ENCODE assay signal across 8 cellular contexts in the genomic region with DNA sequence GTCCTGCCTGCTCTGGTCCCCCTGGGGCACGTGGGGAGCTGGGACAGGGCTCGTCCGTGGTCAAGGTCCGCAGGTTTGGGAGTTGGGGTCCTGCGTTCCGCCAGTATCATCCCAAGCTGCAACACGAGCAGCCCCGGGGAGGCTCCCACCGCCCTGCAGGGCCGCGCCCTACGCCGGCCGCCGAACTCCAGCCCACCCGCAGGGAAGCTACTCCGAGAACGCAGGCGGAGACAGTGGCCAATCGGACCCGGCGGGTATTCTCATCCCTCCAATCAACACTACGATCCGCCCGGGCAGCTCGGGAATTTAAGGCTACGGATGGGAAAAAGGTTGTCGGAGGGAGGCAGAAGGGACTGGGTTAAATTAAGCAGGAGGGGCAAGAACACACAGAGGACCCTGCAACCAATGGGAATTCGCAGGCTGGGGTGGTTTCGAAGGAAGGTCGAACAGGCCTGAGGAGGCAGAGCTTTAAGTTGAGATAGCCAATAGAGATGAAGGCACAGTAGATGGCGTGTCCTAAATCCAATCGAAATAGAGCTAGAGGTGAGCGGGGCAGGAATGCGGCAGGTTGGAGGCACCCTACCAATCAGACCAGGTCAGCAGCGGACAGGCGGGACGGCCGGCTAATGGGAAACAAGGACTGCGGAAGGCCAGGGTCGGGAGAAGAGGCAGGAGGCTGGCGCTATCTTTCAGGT. TPM values are rescaled to one million over a fixed set of nuclear protein-coding genes. Genes with fewer than 3 reads are reported as not detected.
DNase-seq lines count a peak whose midpoint lies in the region; ATAC-seq and TF ChIP-seq lines count a peak whose summit lies in the region.

No MANE protein-coding gene starts in this region.

- H3K4me1 ChIP-seq in right lobe of liver: peaks cover 0 to 24% (median 12%) of the 10 kb centered on the region in 4 donors

- under 1% methylated on average over 25 of the region's 42 CpGs for WGBS in right lobe of liver (ENCODE audit: insufficient coverage, low coverage, low lambda C conversion rate, missing lambda C conversion rate)

- intact Hi-C loops in activated CD4-positive, alpha-beta T cell treated with anti-CD3 and anti-CD28 coated beads, Interleukin-2, amount 10 ng/mL, durations not matched to agents 24 days and 14 days (cut with micrococcal nuclease): loop anchor here (1.0 to 10.0 kb wide), 5 partner anchors 19 to 172 kb away; a partner anchor contains a TSS
- intact Hi-C loops in right lobe of liver (cut with DNase I): no loop called here

- H3K4me1 Mint-ChIP-seq in activated CD4-positive, alpha-beta T cell treated with anti-CD3 and anti-CD28 coated beads, Interleukin-2, amount 10 ng/mL, durations not matched to agents 24 days and 14 days: peaks cover 12% of the 10 kb centered on the region

- H3K27ac Mint-ChIP-seq in activated CD4-positive, alpha-beta T cell treated with anti-CD3 and anti-CD28 coated beads, Interleukin-2, amount 10 ng/mL, durations not matched to agents 24 days and 14 days: peak overlapping the region; percentile 82

- peak; percentile 97 for DNase-seq in CD1c-positive myeloid dendritic cell (ENCODE audit: extremely low spot score)
- peak; percentile 97 to 99 for DNase-seq in NCI-H526 (lab: John Stamatoyannopoulos, UW)
- peak; percentile 98 for DNase-seq in activated CD4-positive, alpha-beta T cell treated with anti-CD3 and anti-CD28 coated beads, Interleukin-2, amount 10 ng/mL, durations not matched to agents 24 days and 14 days
- DNase-seq in ecto neural progenitor cell (ENCODE audit: low spot score): peak; percentile 99
- DNase-seq in right lobe of liver: peak; percentile 98 to 99 (median 99)
- peak; percentile 84 to 93 for DNase-seq in stimulated activated CD4-positive, alpha-beta T cell treated with anti-CD3 and anti-CD28 coated beads, Interleukin-4, amount 100 ng/mL, for 4 hours

- no peak overlapping the region for H3K4me3 Mint-ChIP-seq in activated CD4-positive, alpha-beta T cell treated with anti-CD3 and anti-CD28 coated beads, Interleukin-2, amount 10 ng/mL, durations not matched to agents 24 days and 14 days

- no peaks in the 10 kb centered on the region for H3K9me3 Mint-ChIP-seq in activated CD4-positive, alpha-beta T cell treated with anti-CD3 and anti-CD28 coated beads, Interleukin-2, amount 10 ng/mL, durations not matched to agents 24 days and 14 days

- TF ChIP-seq CTCF in right lobe of liver (IDR thresholded peaks at IDR 0.05): no peak

- peak; percentile 22 for TF ChIP-seq POLR2A in right lobe of liver (IDR thresholded peaks at IDR 0.05)

- H3K27ac ChIP-seq in right lobe of liver: peak overlapping the region; percentile 85 to 96 (median 87)

- H3K36me3 ChIP-seq in right lobe of liver: peaks cover 0 to 3% (median 0%) of the 10 kb centered on the region in 4 donors

- H3K4me3 ChIP-seq in right lobe of liver: peak overlapping the region; percentile 65 to 85 (median 78)

- peak; percentile 78 for ATAC-seq in GM19351 (IDR thresholded peaks at IDR 0.05; ENCODE audit: unreplicated experiment)
- ATAC-seq in HG03469 (IDR thresholded peaks at IDR 0.05; ENCODE audit: unreplicated experiment): peak; percentile 67
- ATAC-seq in right lobe of liver: peak; percentile 75 to 91 (median 84)

- H3K36me3 Mint-ChIP-seq in activated CD4-positive, alpha-beta T cell treated with anti-CD3 and anti-CD28 coated beads, Interleukin-2, amount 10 ng/mL, durations not matched to agents 24 days and 14 days (ENCODE audit: low read depth): peaks cover 30% of the 10 kb centered on the region

- no peaks in the 10 kb centered on the region for H3K27me3 ChIP-seq in right lobe of liver

- no peaks in the 10 kb centered on the region for H3K27me3 Mint-ChIP-seq in activated CD4-positive, alpha-beta T cell treated with anti-CD3 and anti-CD28 coated beads, Interleukin-2, amount 10 ng/mL, durations not matched to agents 24 days and 14 days

- H3K9me3 ChIP-seq in right lobe of liver: no peaks in the 10 kb centered on the region

RNA-seq across cellular contexts. Expression of a gene that starts 0.6 kb away (rescaled TPM):
- total RNA-seq in activated CD4-positive, alpha-beta T cell treated with anti-CD3 and anti-CD28 coated beads, Interleukin-2, amount 10 ng/mL, durations not matched to agents 24 days and 14 days: 58.7 and 62.3 TPM in 2 replicates
- total RNA-seq in right lobe of liver: 10 to 100 TPM; 22.3 to 33.9 (median 26.4) TPM

RNA-seq across cellular contexts. Expression of a gene that starts 16.1 kb away (rescaled TPM):
- 45.3 and 51.0 TPM in 2 replicates for total RNA-seq in activated CD4-positive, alpha-beta T cell treated with anti-CD3 and anti-CD28 coated beads, Interleukin-2, amount 10 ng/mL, durations not matched to agents 24 days and 14 days
- total RNA-seq in right lobe of liver: 10 to 100 TPM; 54.7 to 69.8 (median 58.7) TPM

RNA-seq across cellular contexts. Expression of a gene that starts 18.7 kb away (rescaled TPM):
- total RNA-seq in activated CD4-positive, alpha-beta T cell treated with anti-CD3 and anti-CD28 coated beads, Interleukin-2, amount 10 ng/mL, durations not matched to agents 24 days and 14 days: 1,471 and 1,473 TPM in 2 replicates
- total RNA-seq in right lobe of liver: 1,000 to 10,000 TPM in 1 of 6 experiments, 100 to 1,000 TPM in 5; 221 to 1,037 (median 292) TPM

RNA-seq across cellular contexts. Expression of a gene that starts 20.5 kb away (rescaled TPM):
- total RNA-seq in activated CD4-positive, alpha-beta T cell treated with anti-CD3 and anti-CD28 coated beads, Interleukin-2, amount 10 ng/mL, durations not matched to agents 24 days and 14 days: 87.7 and 89.7 TPM in 2 replicates
- total RNA-seq in right lobe of liver: 10 to 100 TPM; 15.3 to 21.1 (median 17.7) TPM

RNA-seq across cellular contexts. Expression of a gene that starts 26.9 kb away (rescaled TPM):
- total RNA-seq in activated CD4-positive, alpha-beta T cell treated with anti-CD3 and anti-CD28 coated beads, Interleukin-2, amount 10 ng/mL, durations not matched to agents 24 days and 14 days: 119 and 125 TPM in 2 replicates
- total RNA-seq in right lobe of liver: 10 to 100 TPM; 52.1 to 73.5 (median 57.5) TPM

Comparison
In these comparisons a context has a peak if more than half of its experiments do, and no peak if none do; other contexts are left out.
1. Peak in every context shown above with its lines: DNase-seq, ATAC-seq, H3K4me3 ChIP-seq and H3K27ac ChIP-seq.